Comparison of ENCODE assay signal across 13 cellular contexts in genomic region chr10:29783211-29783947, GRCh38.
DNase-seq lines count a peak whose midpoint lies in the region; ATAC-seq and TF ChIP-seq lines count a peak whose summit lies in the region.
"Had no signal": no experiment of that assay in that cellular context is flagged by ENCODE, and none has a peak within 500 bp of the region (broad histone marks: within the 10 kb centered on the region; RNA-seq: fewer than 3 reads in every experiment).

No MANE protein-coding gene starts in this region.

- CTCF ChIA-PET in Caco-2 (lab: Charles Lee) = no interaction called here

- no peak for TF ChIP-seq CTCF in GM23338 (conservative IDR thresholded peaks at IDR 0.05; ENCODE audit: low read depth in 2 of 2)
- no peak for TF ChIP-seq CTCF in thyroid gland (IDR thresholded peaks at IDR 0.05)
- TF ChIP-seq CTCF in omental fat pad (IDR thresholded peaks at IDR 0.05) = no peak
- no peak for TF ChIP-seq CTCF in Caco-2 (IDR thresholded peaks at IDR 0.05; ENCODE audit: insufficient read depth in 1 of 2, low read depth in 1 of 2, low read length in 1 of 2, severe bottlenecking in 1 of 2, unreplicated experiment in 1 of 2)

- H3K27me3 Mint-ChIP-seq in GM23338 (ENCODE audit: insufficient read depth, low read depth, poor library complexity) (peaks cover 7% of the 10 kb centered on the region), Caco-2 (ENCODE audit: insufficient read depth, unreplicated experiment) (no peaks in the 10 kb centered on the region)

- H3K9me3 ChIP-seq in thyroid gland = no peaks in the 10 kb centered on the region
- peaks cover 11% of the 10 kb centered on the region for H3K9me3 ChIP-seq in Caco-2

- H3K4me3 Mint-ChIP-seq in GM23338 = no peak overlapping the region; the same call in 2 of the 3 replicates
- no peak overlapping the region for H3K4me3 Mint-ChIP-seq in Caco-2 (ENCODE audit: unreplicated experiment)
- H3K4me3 Mint-ChIP-seq: natural killer cell had no signal

- 0 out of 2 replicates have a peak overlapping the region, but pooled peaks have one; percentile 27 for H3K27ac Mint-ChIP-seq in GM23338
- H3K27ac Mint-ChIP-seq in Caco-2 (ENCODE audit: unreplicated experiment) = no peak overlapping the region
- H3K27ac Mint-ChIP-seq: activated T-helper 2 cell treated with anti-CD3 and anti-CD28 coated beads, Interferon-gamma antibody, Interleukin-2, Interleukin-4, amounts not matched to agents 10 μg/mL and 5 μg/mL and 100 μg/mL, durations not matched to agents 14 hours and 24 hours and 36 hours; natural killer cell had no signal

- H3K9me2 ChIP-seq in GM23338 (ENCODE audit: insufficient read depth) = peaks cover 9% of the 10 kb centered on the region

- H2AFZ ChIP-seq in GM23338 = no peak overlapping the region

- H3K79me2 ChIP-seq in GM23338 (replicated peaks; ENCODE audit: insufficient read depth) = no peaks in the 10 kb centered on the region

- H3K9me3 Mint-ChIP-seq in GM23338 = peaks cover 13% of the 10 kb centered on the region; the same call in 2 of the 3 replicates
- peaks cover 7% of the 10 kb centered on the region for H3K9me3 Mint-ChIP-seq in Caco-2 (ENCODE audit: unreplicated experiment)
- H3K9me3 Mint-ChIP-seq: activated T-helper 2 cell treated with anti-CD3 and anti-CD28 coated beads, Interferon-gamma antibody, Interleukin-2, Interleukin-4, amounts not matched to agents 10 μg/mL and 5 μg/mL and 100 μg/mL, durations not matched to agents 14 hours and 24 hours and 36 hours; natural killer cell had no signal

- no TSS peak for BruUV-seq in Caco-2 (replicated peaks; lab: Mats Ljungman, UMichigan)

- POLR2A ChIA-PET in Caco-2 (lab: Charles Lee) = no interaction called here

- H3K27me3 ChIP-seq in GM23338 (ENCODE audit: insufficient read depth) = no peaks in the 10 kb centered on the region
- no peaks in the 10 kb centered on the region for H3K27me3 ChIP-seq in thyroid gland
- no peaks in the 10 kb centered on the region for H3K27me3 ChIP-seq in Caco-2 (replicated peaks; ENCODE audit: control insufficient read depth, insufficient read depth, low read length)
- H3K27me3 ChIP-seq: cardiac muscle cell had no signal

- H3K36me3 Mint-ChIP-seq in GM23338 (ENCODE audit: low read depth) = no peaks in the 10 kb centered on the region; the same call in 2 of the 3 replicates
- H3K36me3 Mint-ChIP-seq in Caco-2 (ENCODE audit: insufficient read depth, unreplicated experiment) = no peaks in the 10 kb centered on the region
- H3K36me3 Mint-ChIP-seq: natural killer cell had no signal

- H3K4me1 Mint-ChIP-seq in GM23338 (peaks cover 17% of the 10 kb centered on the region), Caco-2 (ENCODE audit: low read depth, unreplicated experiment) (no peaks in the 10 kb centered on the region)

- no peaks in the 10 kb centered on the region for H3F3A ChIP-seq in GM23338 (replicated peaks; ENCODE audit: low read depth)

- peaks cover 5% of the 10 kb centered on the region; the same call in 1 of the 2 replicates for H3K36me3 ChIP-seq in GM23338 (ENCODE audit: insufficient read depth)
- no peaks in the 10 kb centered on the region for H3K36me3 ChIP-seq in thyroid gland
- no peaks in the 10 kb centered on the region for H3K36me3 ChIP-seq in Caco-2 (ENCODE audit: control insufficient read depth, insufficient read depth, low read length)
- H3K36me3 ChIP-seq: cardiac muscle cell had no signal

- H3K4me1 ChIP-seq in GM23338 (ENCODE audit: insufficient read depth) (no peaks in the 10 kb centered on the region), thyroid gland (peaks cover 0 to 7% of the 10 kb centered on the region in 2 donors), Caco-2 (no peaks in the 10 kb centered on the region)

- H3K4me3 ChIP-seq in GM23338 (no peak overlapping the region), thyroid gland (replicated peaks in 1 of 3) (no peak overlapping the region), Caco-2 (ENCODE audit: low read depth, low read length) (no peak overlapping the region)
- H3K4me3 ChIP-seq: cardiac muscle cell had no signal

- no peak overlapping the region for H3K27ac ChIP-seq in GM23338 (ENCODE audit: low read depth)
- peak overlapping the region in 2 of 3 donors; percentile 24 to 40 for H3K27ac ChIP-seq in thyroid gland
- H3K27ac ChIP-seq in substantia nigra (ENCODE audit: low read depth, low read length, poor library complexity, severe bottlenecking) = no peak overlapping the region
- H3K27ac ChIP-seq: cardiac muscle cell had no signal

- ATAC-seq in GM23338 (no peak), omental fat pad (ENCODE audit: low FRiP score) (no peak)
- ATAC-seq: natural killer cell had no signal

- no peak overlapping the region for H3K4me2 ChIP-seq in GM23338

- no peaks in the 10 kb centered on the region for H4K20me1 ChIP-seq in GM23338 (replicated peaks; ENCODE audit: insufficient read depth)

- DNase-seq in GM23338 (ENCODE audit: low spot score) = no peak
- DNase-seq in UCSD-AML1 (lab: John Stamatoyannopoulos, UW; ENCODE audit: unreplicated experiment) = peak; percentile 26
- DNase-seq in islet precursor cell = peak; percentile 40
- DNase-seq in thyroid gland = no peak
- no peak for DNase-seq in omental fat pad (ENCODE audit: low spot score)
- no peak for DNase-seq in stimulated activated CD4-positive, alpha-beta T cell treated with anti-CD3 and anti-CD28 coated beads, Interleukin-4, amount 100 ng/mL, for 24 hours
- DNase-seq in substantia nigra (lab: John Stamatoyannopoulos, UW) = no peak
- DNase-seq in Caco-2 = no peak
- DNase-seq: activated CD4-positive, CD25-positive, alpha-beta regulatory T cell; natural killer cell; NCI-H510A had no signal

- 74 to 82% methylated on average over 3 of the region's 3 CpGs for WGBS in thyroid gland, 2 donors

- intact Hi-C loops in thyroid gland (cut with DNase I) = loop anchor here (10.0 kb wide), 1 partner anchor 71 kb away; no protein-coding TSS in a partner anchor
- intact Hi-C loops in Caco-2 (cut with micrococcal nuclease; ENCODE audit: unreplicated experiment) = no loop called here

- no peak for TF ChIP-seq POLR2A in thyroid gland (IDR thresholded peaks at IDR 0.05)

TF ChIP-seq in GM23338, 12 proteins besides CTCF, POLR2A, EP300 and RAD21:
- no peak for TF ChIP-seq CREB1 (CRISPR knock-in tag; IDR thresholded peaks at IDR 0.05; ENCODE audit: low read depth)
- no peak for TF ChIP-seq ZNF114 (CRISPR knock-in tag; IDR thresholded peaks at IDR 0.05)
- TF ChIP-seq NANOG (IDR thresholded peaks at IDR 0.05; ENCODE audit: borderline replicate concordance) = no peak
- TF ChIP-seq POLR2AphosphoS5 (IDR thresholded peaks at IDR 0.05; ENCODE audit: low read depth) = no peak
- TF ChIP-seq EZH2 (IDR thresholded peaks at IDR 0.05; ENCODE audit: low read depth, unreplicated experiment) = no peak
TF ChIP-seq in GM23338: peak in this region for 0.

Comparison
In these comparisons a context has a peak if more than half of its experiments do, and no peak if none do; other contexts are left out.
1. DNase-seq: peak in UCSD-AML1 (single experiment) and islet precursor cell (single experiment); none in GM23338 (single experiment), thyroid gland (0 of 2), omental fat pad (single experiment), stimulated activated CD4-positive, alpha-beta T cell treated with anti-CD3 and anti-CD28 coated beads, Interleukin-4, amount 100 ng/mL, for 24 hours (single experiment), substantia nigra (0 of 49) and Caco-2 (0 of 2).
2. H3K27ac ChIP-seq: peak in thyroid gland (2 of 3); none in GM23338 (single experiment) and substantia nigra (single experiment).